ENCODE assay signal across 8 cellular contexts in the genomic region with DNA sequence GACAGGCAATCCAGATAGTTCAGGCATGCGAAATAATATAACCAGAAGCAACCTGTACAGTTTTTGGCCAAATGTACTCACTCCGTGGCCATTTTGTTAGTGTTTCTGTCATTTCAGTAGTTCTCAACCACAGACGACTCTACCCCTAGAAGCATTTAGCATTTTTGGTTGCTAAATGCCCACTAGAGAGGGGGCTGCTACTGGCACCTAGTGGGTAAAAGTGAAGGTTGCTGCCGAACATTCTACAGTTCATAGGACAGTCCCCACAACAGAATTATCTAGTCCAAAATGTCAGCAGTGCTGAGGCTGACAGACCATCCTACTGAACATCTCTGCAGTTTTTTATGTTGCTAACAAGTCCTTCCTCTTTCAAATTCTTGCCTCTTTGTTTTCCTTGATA.
DNase-seq lines count a peak whose midpoint lies in the region; ATAC-seq and TF ChIP-seq lines count a peak whose summit lies in the region.

No MANE protein-coding gene starts in this region.

- H3K4me1 Mint-ChIP-seq in activated naive CD8-positive, alpha-beta T cell treated with anti-CD3 and anti-CD28 coated beads for 36 hours: no peaks in the 10 kb centered on the region
- no peaks in the 10 kb centered on the region for H3K4me1 Mint-ChIP-seq in neural progenitor cell

- H3K27me3 ChIP-seq in neural progenitor cell: no peaks in the 10 kb centered on the region
- no peaks in the 10 kb centered on the region for H3K27me3 ChIP-seq in colonic mucosa

- peaks cover 10% of the 10 kb centered on the region for H3K27me3 Mint-ChIP-seq in activated naive CD8-positive, alpha-beta T cell treated with anti-CD3 and anti-CD28 coated beads for 36 hours
- no peaks in the 10 kb centered on the region for H3K27me3 Mint-ChIP-seq in neural progenitor cell (ENCODE audit: insufficient read depth, low read depth)

- H3F3A ChIP-seq in neural progenitor cell (ENCODE audit: low read depth): no peaks in the 10 kb centered on the region

- no peak overlapping the region for H3K27ac Mint-ChIP-seq in activated naive CD8-positive, alpha-beta T cell treated with anti-CD3 and anti-CD28 coated beads for 36 hours
- H3K27ac Mint-ChIP-seq in neural progenitor cell: no peak overlapping the region

- H3K9ac ChIP-seq in neural progenitor cell: no peak overlapping the region
- H3K9ac ChIP-seq in colonic mucosa (ENCODE audit: low read depth in 2 of 2, low read length in 2 of 2): no peak overlapping the region

- H3K9me3 Mint-ChIP-seq in activated naive CD8-positive, alpha-beta T cell treated with anti-CD3 and anti-CD28 coated beads for 36 hours: no peaks in the 10 kb centered on the region
- no peaks in the 10 kb centered on the region for H3K9me3 Mint-ChIP-seq in neural progenitor cell

- no peak overlapping the region for H3K27ac ChIP-seq in neural progenitor cell
- H3K27ac ChIP-seq in colonic mucosa: no peak overlapping the region

- no peak overlapping the region for H3K4me3 ChIP-seq in neural progenitor cell
- no peak overlapping the region for H3K4me3 ChIP-seq in colonic mucosa

- DNase-seq in NCI-H526 (lab: John Stamatoyannopoulos, UW): peak; percentile 19 to 55
- DNase-seq in NCI-H526 treated with DMSO at 0.1 percent for 48 hours (lab: John Stamatoyannopoulos, UW): no peak
- DNase-seq in MV-4-11 (lab: John Stamatoyannopoulos, UW): peak; percentile 66
- DNase-seq in activated naive CD8-positive, alpha-beta T cell treated with anti-CD3 and anti-CD28 coated beads for 36 hours: peak; percentile 13
- peak; percentile 55 for DNase-seq in neural progenitor cell (ENCODE audit: low spot score)
- no peak for DNase-seq in colonic mucosa
- DNase-seq in NCI-H1436 treated with DMSO at 0.1 percent for 48 hours (lab: John Stamatoyannopoulos, UW): no peak

- H3K9me3 ChIP-seq in neural progenitor cell (ENCODE audit: low read depth): no peaks in the 10 kb centered on the region
- H3K9me3 ChIP-seq in colonic mucosa: no peaks in the 10 kb centered on the region

- peak; percentile 68 for ATAC-seq in GM21786 (IDR thresholded peaks at IDR 0.05; ENCODE audit: unreplicated experiment)

- H3K36me3 ChIP-seq in neural progenitor cell: no peaks in the 10 kb centered on the region
- no peaks in the 10 kb centered on the region for H3K36me3 ChIP-seq in colonic mucosa

- TF ChIP-seq CTCF in neural progenitor cell (IDR thresholded peaks at IDR 0.05): peak; percentile 60
- no peak for TF ChIP-seq CTCF in colonic mucosa (IDR thresholded peaks at IDR 0.05)

- peak overlapping the region; percentile 69 for H2AFZ ChIP-seq in neural progenitor cell (replicated peaks)

- no peaks in the 10 kb centered on the region for H4K20me1 ChIP-seq in neural progenitor cell (ENCODE audit: low read depth)

- no peak overlapping the region for H3K4me3 Mint-ChIP-seq in activated naive CD8-positive, alpha-beta T cell treated with anti-CD3 and anti-CD28 coated beads for 36 hours
- H3K4me3 Mint-ChIP-seq in neural progenitor cell: no peak overlapping the region

- H3K36me3 Mint-ChIP-seq in activated naive CD8-positive, alpha-beta T cell treated with anti-CD3 and anti-CD28 coated beads for 36 hours: no peaks in the 10 kb centered on the region
- H3K36me3 Mint-ChIP-seq in neural progenitor cell: no peaks in the 10 kb centered on the region

- H3K79me2 ChIP-seq in neural progenitor cell (ENCODE audit: low read depth): no peaks in the 10 kb centered on the region

- H3K4me1 ChIP-seq in neural progenitor cell (no peaks in the 10 kb centered on the region), colonic mucosa (no peaks in the 10 kb centered on the region)

- intact Hi-C loops in colonic mucosa (cut with DNase I): no loop called here

- no peak overlapping the region for H3K4me2 ChIP-seq in neural progenitor cell

Comparison
In these comparisons a context has a peak if more than half of its experiments do, and no peak if none do; other contexts are left out.
1. DNase-seq: peak in NCI-H526 (2 of 2), MV-4-11 (single experiment), activated naive CD8-positive, alpha-beta T cell treated with anti-CD3 and anti-CD28 coated beads for 36 hours (single experiment) and neural progenitor cell (single experiment); none in NCI-H526 treated with DMSO at 0.1 percent for 48 hours (single experiment), colonic mucosa (single experiment) and NCI-H1436 treated with DMSO at 0.1 percent for 48 hours (single experiment).